In genomic region chr16:11306997-11307638, GRCh38 we compare ENCODE assay signal across 21 cellular contexts. TPM values are rescaled to one million over a fixed set of nuclear protein-coding genes. Genes with fewer than 3 reads are reported as not detected.
A peak's percentile ranks its signal among the peaks of the same experiment; 100 is the strongest.
DNase-seq lines count a peak whose midpoint lies in the region; ATAC-seq and TF ChIP-seq lines count a peak whose summit lies in the region.
"Had no signal": no experiment of that assay in that cellular context is flagged by ENCODE, and none has a peak within 500 bp of the region (broad histone marks: within the 10 kb centered on the region; RNA-seq: fewer than 3 reads in every experiment).

No MANE protein-coding gene starts in this region.

- H3K4me1 ChIP-seq in thymus (ENCODE audit: control insufficient read depth, insufficient read depth, low read length) (peaks cover 29% of the 10 kb centered on the region), tibial artery (no peaks in the 10 kb centered on the region)

- WGBS in thymus: 92% methylated on average over 7 of the region's 7 CpGs

- CTCF ChIA-PET in activated CD4-positive, alpha-beta T cell treated with anti-CD3 and anti-CD28 coated beads, Interleukin-2, amount 10 ng/mL, durations not matched to agents 7 days and 5 days (lab: Charles Lee): interaction anchor here (5.9 kb wide), 1 partner anchor 9 kb away, joined by 28 read pairs; no protein-coding TSS in a partner anchor

- H3K27ac ChIP-seq in thymus (ENCODE audit: low read depth) (peak overlapping the region; percentile 3), tibial artery (no peak overlapping the region)
- H3K27ac ChIP-seq: GM23248, heart right ventricle, sigmoid colon had no signal

- H3K27me3 ChIP-seq in thymus (ENCODE audit: control insufficient read depth, insufficient read depth) (no peaks in the 10 kb centered on the region), tibial artery (peaks cover 0 to 2% of the 10 kb centered on the region in 2 donors)
- H3K27me3 ChIP-seq: heart right ventricle, sigmoid colon had no signal

- DNase-seq in activated CD4-positive, alpha-beta T cell treated with anti-CD3 and anti-CD28 coated beads, Interleukin-2, amount 10 ng/mL, durations not matched to agents 7 days and 5 days: no peak
- DNase-seq in activated CD4-positive, alpha-beta T cell treated with anti-CD3 and anti-CD28 coated beads for 1 hour: no peak
- DNase-seq in SKM-1 (lab: John Stamatoyannopoulos, UW; ENCODE audit: unreplicated experiment): peak; percentile 99
- DNase-seq in left colon: no peak
- DNase-seq in tibial artery: no peak
- no peak for DNase-seq in effector CD4-positive, alpha-beta T cell
- DNase-seq in HuH-7.5 (ENCODE audit: low spot score): no peak
- DNase-seq: activated T-cell treated with anti-CD3 and anti-CD28 coated beads for 4 hours; Caco-2; GM23248; heart right ventricle; left ventricle myocardium superior; NCI-H2107; NCI-H82; sigmoid colon; stimulated activated naive B cell treated with anti-CD40 and anti-IgM and Interleukin-4, amounts not matched to agents 10 μg/mL and 1 μg/mL and 100 μg/mL, for 72 hours had no signal

- peaks cover 60% of the 10 kb centered on the region for H3K4me1 Mint-ChIP-seq in activated CD4-positive, alpha-beta T cell treated with anti-CD3 and anti-CD28 coated beads, Interleukin-2, amount 10 ng/mL, durations not matched to agents 7 days and 5 days

- no peaks in the 10 kb centered on the region for H3K27me3 Mint-ChIP-seq in activated CD4-positive, alpha-beta T cell treated with anti-CD3 and anti-CD28 coated beads, Interleukin-2, amount 10 ng/mL, durations not matched to agents 7 days and 5 days
- H3K27me3 Mint-ChIP-seq: stimulated activated naive B cell treated with anti-CD40 and anti-IgM and Interleukin-4, amounts not matched to agents 10 μg/mL and 1 μg/mL and 100 μg/mL, for 72 hours had no signal

- peak; percentile 84 for ATAC-seq in left colon
- ATAC-seq: stimulated activated naive B cell treated with anti-CD40 and anti-IgM and Interleukin-4, amounts not matched to agents 10 μg/mL and 1 μg/mL and 100 μg/mL, for 72 hours had no signal

- H3K9me3 Mint-ChIP-seq in activated CD4-positive, alpha-beta T cell treated with anti-CD3 and anti-CD28 coated beads, Interleukin-2, amount 10 ng/mL, durations not matched to agents 7 days and 5 days: peaks cover 2% of the 10 kb centered on the region

- no peaks in the 10 kb centered on the region for H3K36me3 ChIP-seq in thymus (ENCODE audit: control insufficient read depth, insufficient read depth)
- H3K36me3 ChIP-seq in tibial artery: no peaks in the 10 kb centered on the region
- H3K36me3 ChIP-seq: heart right ventricle, sigmoid colon had no signal

- intact Hi-C loops in left colon (cut with DNase I, micrococcal nuclease): no loop called here
- intact Hi-C loops in tibial artery (cut with DNase I; ENCODE audit: low total_unique reads): no loop called here

- no peaks in the 10 kb centered on the region for H3K36me3 Mint-ChIP-seq in activated CD4-positive, alpha-beta T cell treated with anti-CD3 and anti-CD28 coated beads, Interleukin-2, amount 10 ng/mL, durations not matched to agents 7 days and 5 days (ENCODE audit: low read depth)

- POLR2A ChIA-PET in activated CD4-positive, alpha-beta T cell treated with anti-CD3 and anti-CD28 coated beads, Interleukin-2, amount 10 ng/mL, durations not matched to agents 7 days and 5 days (lab: Charles Lee): no interaction called here

- H3K9me3 ChIP-seq in thymus (ENCODE audit: control insufficient read depth): no peaks in the 10 kb centered on the region
- no peaks in the 10 kb centered on the region for H3K9me3 ChIP-seq in tibial artery
- H3K9me3 ChIP-seq: Caco-2, sigmoid colon had no signal

- H3K4me3 ChIP-seq in thymus (ENCODE audit: low read length) (no peak overlapping the region), tibial artery (no peak overlapping the region)
- H3K4me3 ChIP-seq: GM23248, heart right ventricle, sigmoid colon had no signal

- no peak for TF ChIP-seq CTCF in tibial artery (IDR thresholded peaks at IDR 0.05)

- H3K4me3 Mint-ChIP-seq in activated CD4-positive, alpha-beta T cell treated with anti-CD3 and anti-CD28 coated beads, Interleukin-2, amount 10 ng/mL, durations not matched to agents 7 days and 5 days: no peak overlapping the region
- H3K4me3 Mint-ChIP-seq: stimulated activated naive B cell treated with anti-CD40 and anti-IgM and Interleukin-4, amounts not matched to agents 10 μg/mL and 1 μg/mL and 100 μg/mL, for 72 hours had no signal

- H3K27ac Mint-ChIP-seq in activated CD4-positive, alpha-beta T cell treated with anti-CD3 and anti-CD28 coated beads, Interleukin-2, amount 10 ng/mL, durations not matched to agents 7 days and 5 days: peak overlapping the region; percentile 78
- H3K27ac Mint-ChIP-seq: stimulated activated naive B cell treated with anti-CD40 and anti-IgM and Interleukin-4, amounts not matched to agents 10 μg/mL and 1 μg/mL and 100 μg/mL, for 72 hours had no signal

RNA-seq across cellular contexts. Expression of gene PRM1, which starts 26.0 kb away (rescaled TPM):
- not detected for total RNA-seq in activated CD4-positive, alpha-beta T cell treated with anti-CD3 and anti-CD28 coated beads, Interleukin-2, amount 10 ng/mL, durations not matched to agents 7 days and 5 days
- not detected for total RNA-seq in left colon
- 0.34 TPM for polyA plus RNA-seq in thymus
- total RNA-seq: A172, Caco-2, chondrocyte, GM23248, heart right ventricle, left ventricle myocardium superior, LHCN-M2, sigmoid colon had no signal
- polyA plus RNA-seq: esophagus, GM23248, heart right ventricle, sigmoid colon had no signal

RNA-seq across cellular contexts. Expression of gene PRM2, which starts 30.8 kb away (rescaled TPM):
- not detected for total RNA-seq in activated CD4-positive, alpha-beta T cell treated with anti-CD3 and anti-CD28 coated beads, Interleukin-2, amount 10 ng/mL, durations not matched to agents 7 days and 5 days
- not detected for total RNA-seq in left colon
- polyA plus RNA-seq in thymus: 5.2 TPM
- total RNA-seq: A172, Caco-2, chondrocyte, GM23248, heart right ventricle, left ventricle myocardium superior, LHCN-M2, sigmoid colon had no signal
- polyA plus RNA-seq: esophagus, GM23248, heart right ventricle, sigmoid colon had no signal

RNA-seq across cellular contexts. Expression of gene PRM3, which starts 33.7 kb away (rescaled TPM):
- not detected for total RNA-seq in activated CD4-positive, alpha-beta T cell treated with anti-CD3 and anti-CD28 coated beads, Interleukin-2, amount 10 ng/mL, durations not matched to agents 7 days and 5 days
- not detected for total RNA-seq in left colon
- not detected for polyA plus RNA-seq in thymus
- total RNA-seq: A172, Caco-2, chondrocyte, GM23248, heart right ventricle, left ventricle myocardium superior, LHCN-M2, sigmoid colon had no signal
- polyA plus RNA-seq: esophagus, GM23248, heart right ventricle, sigmoid colon had no signal

RNA-seq across cellular contexts. Expression of gene TNP2, which starts 38.0 kb away (rescaled TPM):
- not detected for total RNA-seq in activated CD4-positive, alpha-beta T cell treated with anti-CD3 and anti-CD28 coated beads, Interleukin-2, amount 10 ng/mL, durations not matched to agents 7 days and 5 days
- total RNA-seq in left colon: not detected
- not detected for polyA plus RNA-seq in thymus
- total RNA-seq: A172, Caco-2, chondrocyte, GM23248, heart right ventricle, left ventricle myocardium superior, LHCN-M2, sigmoid colon had no signal
- polyA plus RNA-seq: esophagus, GM23248, heart right ventricle, sigmoid colon had no signal

RNA-seq across cellular contexts. Expression of gene RMI2, which starts 38.1 kb away (rescaled TPM):
- total RNA-seq in activated CD4-positive, alpha-beta T cell treated with anti-CD3 and anti-CD28 coated beads, Interleukin-2, amount 10 ng/mL, durations not matched to agents 7 days and 5 days: 10 to 100 TPM; 53.5 to 55.1 TPM
- 1 to 10 TPM; 5.5 to 8.3 TPM for total RNA-seq in left colon
- polyA plus RNA-seq in thymus: 15.6 TPM
